8 cellular contexts compared by ENCODE assay signal in the genomic region with DNA sequence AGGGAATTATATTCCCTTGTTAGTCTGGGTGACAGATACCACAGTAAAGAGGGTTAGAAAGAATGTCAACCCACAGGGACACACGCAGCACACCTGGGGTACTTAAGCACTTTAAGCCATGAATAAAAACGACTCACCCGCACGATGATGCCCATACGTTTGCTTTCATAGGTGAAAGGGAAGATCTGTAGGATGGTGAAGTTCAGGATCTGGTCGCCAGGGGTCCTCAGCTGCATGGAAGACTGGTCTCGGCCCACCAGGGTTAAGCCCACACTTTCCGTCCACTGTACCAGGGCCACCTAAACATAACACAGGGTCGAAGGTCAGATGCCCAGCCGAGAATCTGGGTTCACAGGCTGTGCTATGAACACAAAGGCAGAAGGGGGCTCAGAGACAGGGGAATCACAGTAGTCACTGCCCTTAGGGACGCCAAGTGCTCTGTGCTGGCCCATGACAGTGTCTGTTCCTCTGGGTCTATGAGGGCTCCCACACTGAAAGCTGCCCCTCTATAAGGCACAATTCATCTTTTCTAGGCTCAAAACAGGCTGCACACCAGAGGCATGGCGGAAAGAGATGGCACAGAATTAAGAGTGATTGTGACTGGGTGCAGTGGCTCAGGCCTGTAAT.
DNase-seq lines count a peak whose midpoint lies in the region; ATAC-seq, FAIRE-seq and TF ChIP-seq lines count a peak whose summit lies in the region.

No MANE protein-coding gene starts in this region.

- H3K27ac Mint-ChIP-seq in T-helper 2 cell treated with Interferon-gamma antibody and Interleukin-4, amounts not matched to agents 5 μg/mL and 100 μg/mL, for 36 hours, result no peak overlapping the region
- peak overlapping the region in 1 of 6 donors; percentile 41 for H3K27ac Mint-ChIP-seq in immature natural killer cell

- intact Hi-C loops in K562 (cut with micrococcal nuclease), result loop anchor here (1.0 to 5.0 kb wide), 3 partner anchors 63 to 511 kb away; no protein-coding TSS in a partner anchor

- BruUV-seq in K562 (replicated peaks; lab: Mats Ljungman, UMichigan), result no TSS peak

- no peaks in the 10 kb centered on the region for H3K4me1 Mint-ChIP-seq in T-helper 2 cell treated with Interferon-gamma antibody and Interleukin-4, amounts not matched to agents 5 μg/mL and 100 μg/mL, for 36 hours (ENCODE audit: low read depth)
- H3K4me1 Mint-ChIP-seq in immature natural killer cell, result peaks cover 3 to 8% of the 10 kb centered on the region in 2 donors

- FAIRE-seq in K562 (lab: Jason Lieb, UNC), result peak; percentile 94

- DNase-seq in NCI-H2196 (lab: John Stamatoyannopoulos, UW; ENCODE audit: unreplicated experiment) (peak; percentile 12), NCI-H2196 treated with DMSO at 0.1 percent for 48 hours (lab: John Stamatoyannopoulos, UW; ENCODE audit: unreplicated experiment) (no peak), MM.1S (peak; percentile 21), K562 (ENCODE audit: extremely low read depth in 1 of 4, low spot score in 3 of 4) (peak; percentile 68 to 77 (median 74)), immature natural killer cell (peak; percentile 52 to 57 (median 53))
- DNase-seq in T-helper 2 cell treated with Interferon-gamma antibody and Interleukin-4, amounts not matched to agents 5 μg/mL and 100 μg/mL, for 36 hours (ENCODE audit: low spot score), result peak; percentile 38
- DNase-seq in stimulated activated CD4-positive, alpha-beta T cell treated with anti-CD3 and anti-CD28 coated beads, Interleukin-15, amount 100 ng/mL, for 48 hours (ENCODE audit: low read depth in 2 of 2), result peak; percentile 36 to 57

- H3K4me3 ChIP-seq in MM.1S (ENCODE audit: low read length) (no peak overlapping the region), K562 (no peak overlapping the region)

- TF ChIP-seq POLR2A in K562 (conservative IDR thresholded peaks at IDR 0.05), result no peak

- peak; percentile 72 to 83 for TF ChIP-seq RAD21 in K562 (CRISPR knock-in tag; conservative IDR thresholded peaks at IDR 0.05 in 1 of 2, IDR thresholded peaks at IDR 0.05 in 1 of 2)

- no peaks in the 10 kb centered on the region for H3K27me3 Mint-ChIP-seq in T-helper 2 cell treated with Interferon-gamma antibody and Interleukin-4, amounts not matched to agents 5 μg/mL and 100 μg/mL, for 36 hours (ENCODE audit: low read depth)
- H3K27me3 Mint-ChIP-seq in immature natural killer cell (ENCODE audit: low read depth in 3 of 3), result peaks cover 0 to 6% (median 2%) of the 10 kb centered on the region in 3 donors

- H3K4me1 ChIP-seq in MM.1S (ENCODE audit: low read length) (no peaks in the 10 kb centered on the region), K562 (replicated peaks in 1 of 2; ENCODE audit: control insufficient read depth in 2 of 2, insufficient read depth in 2 of 2, low read length in 2 of 2) (peaks cover 0 to 4% of the 10 kb centered on the region in 2 experiments; a peak in 2 of 5 replicates)

- CTCF ChIA-PET in K562 (lab: Yijun Ruan, JAX; ENCODE audit: low intra/inter-chr PET ratio), result interaction anchor here (0.6 kb wide), 2 partner anchors 60 to 319 kb away, joined by 3 to 4 read pairs; no protein-coding TSS in a partner anchor

- H4K20me1 ChIP-seq in MM.1S (ENCODE audit: insufficient read depth, low read length) (no peaks in the 10 kb centered on the region), K562 (replicated peaks; ENCODE audit: control insufficient read depth, insufficient read depth, low read length) (no peaks in the 10 kb centered on the region; the same call in 1 of the 2 replicates)

- H3K9ac ChIP-seq in MM.1S (ENCODE audit: low read length) (no peak overlapping the region), K562 (ENCODE audit: insufficient read depth in 1 of 2, low read depth in 2 of 2, low read length in 2 of 2) (no peak overlapping the region)

- H2AFZ ChIP-seq in MM.1S (ENCODE audit: low read length), result no peak overlapping the region
- 0 out of 2 replicates have a peak overlapping the region, but pooled peaks have one; percentile 10 for H2AFZ ChIP-seq in K562 (ENCODE audit: low read depth, low read length)

- H3K36me3 ChIP-seq in MM.1S (replicated peaks; ENCODE audit: insufficient read depth, low read length) (no peaks in the 10 kb centered on the region), K562 (ENCODE audit: control insufficient read depth, insufficient read depth, low read length) (no peaks in the 10 kb centered on the region)

- H3K27ac ChIP-seq in MM.1S (ENCODE audit: low read length) (no peak overlapping the region), K562 (ENCODE audit: extremely low read depth, low read depth, low read length) (no peak overlapping the region)

- H3K9me3 ChIP-seq in MM.1S (replicated peaks; ENCODE audit: insufficient read depth, low read length), result no peaks in the 10 kb centered on the region
- H3K9me3 ChIP-seq in K562 (replicated peaks; ENCODE audit: control insufficient read depth, insufficient read depth, low read depth, low read length), result no peaks in the 10 kb centered on the region

- no peak for TF ChIP-seq EP300 in K562 (IDR thresholded peaks at IDR 0.05; ENCODE audit: low read length)

- H3K4me2 ChIP-seq in MM.1S (ENCODE audit: low read depth, low read length) (no peak overlapping the region), K562 (ENCODE audit: insufficient read depth, low read length) (no peak overlapping the region)

- no peaks in the 10 kb centered on the region for H3K9me2 ChIP-seq in MM.1S (replicated peaks; ENCODE audit: insufficient read depth, low read length)

- no peaks in the 10 kb centered on the region for H3K9me1 ChIP-seq in K562 (ENCODE audit: control insufficient read depth, insufficient read depth, low read length)

- no peaks in the 10 kb centered on the region for H3F3A ChIP-seq in MM.1S (ENCODE audit: insufficient read depth, low read length)

- peak; percentile 90 for ATAC-seq in K562
- no peak for ATAC-seq in GM21390 (IDR thresholded peaks at IDR 0.05; ENCODE audit: unreplicated experiment)

- H3K27me3 ChIP-seq in MM.1S (replicated peaks; ENCODE audit: insufficient read depth, low read length) (no peaks in the 10 kb centered on the region), K562 (ENCODE audit: control insufficient read depth in 2 of 2, insufficient read depth in 2 of 2, low read length in 2 of 2) (peaks cover 3 to 17% of the 10 kb centered on the region in 2 experiments; a peak in 3 of 5 replicates)

- H3K9me3 Mint-ChIP-seq in T-helper 2 cell treated with Interferon-gamma antibody and Interleukin-4, amounts not matched to agents 5 μg/mL and 100 μg/mL, for 36 hours, result no peaks in the 10 kb centered on the region
- no peaks in the 10 kb centered on the region for H3K9me3 Mint-ChIP-seq in immature natural killer cell

- H3K79me2 ChIP-seq in MM.1S (ENCODE audit: low read length) (no peaks in the 10 kb centered on the region), K562 (ENCODE audit: control insufficient read depth, insufficient read depth, low read length) (no peaks in the 10 kb centered on the region)

- 18% methylated on average over 11 of the region's 12 CpGs for WGBS in K562 (ENCODE audit: insufficient coverage, low coverage, missing lambda C conversion rate)

- in situ Hi-C loops in K562 (cut with MboI), result no loop called here

- POLR2A ChIA-PET in K562 (lab: Yijun Ruan, JAX), result interaction anchor here (0.6 to 0.7 kb wide), 3 partner anchors 154 to 666 kb away, joined by 3 to 4 read pairs (median 4); no protein-coding TSS in a partner anchor

- H3K4me3 Mint-ChIP-seq in T-helper 2 cell treated with Interferon-gamma antibody and Interleukin-4, amounts not matched to agents 5 μg/mL and 100 μg/mL, for 36 hours, result no peak overlapping the region
- no peak overlapping the region for H3K4me3 Mint-ChIP-seq in immature natural killer cell

- H3K36me3 Mint-ChIP-seq in T-helper 2 cell treated with Interferon-gamma antibody and Interleukin-4, amounts not matched to agents 5 μg/mL and 100 μg/mL, for 36 hours (ENCODE audit: low read depth), result no peaks in the 10 kb centered on the region
- peaks cover 3 to 13% (median 6%) of the 10 kb centered on the region in 3 donors for H3K36me3 Mint-ChIP-seq in immature natural killer cell

- TF ChIP-seq CTCF in MM.1S (IDR thresholded peaks at IDR 0.05; ENCODE audit: low read length), result peak; percentile 68
- peak; percentile 78 to 94 (median 86) for TF ChIP-seq CTCF in K562 (IDR thresholded peaks at IDR 0.05 in 2 of 3, conservative IDR thresholded peaks at IDR 0.05 in 1 of 3; ENCODE audit: insufficient read depth in 2 of 3, low read depth in 1 of 3, low read length in 3 of 3)

TF ChIP-seq in K562, 482 proteins besides CTCF, POLR2A, EP300 and RAD21 (continues in another document):
- no peak for TF ChIP-seq ARHGAP35 (IDR thresholded peaks at IDR 0.05; ENCODE audit: partially characterized antibody)
- TF ChIP-seq, protein P1, sequence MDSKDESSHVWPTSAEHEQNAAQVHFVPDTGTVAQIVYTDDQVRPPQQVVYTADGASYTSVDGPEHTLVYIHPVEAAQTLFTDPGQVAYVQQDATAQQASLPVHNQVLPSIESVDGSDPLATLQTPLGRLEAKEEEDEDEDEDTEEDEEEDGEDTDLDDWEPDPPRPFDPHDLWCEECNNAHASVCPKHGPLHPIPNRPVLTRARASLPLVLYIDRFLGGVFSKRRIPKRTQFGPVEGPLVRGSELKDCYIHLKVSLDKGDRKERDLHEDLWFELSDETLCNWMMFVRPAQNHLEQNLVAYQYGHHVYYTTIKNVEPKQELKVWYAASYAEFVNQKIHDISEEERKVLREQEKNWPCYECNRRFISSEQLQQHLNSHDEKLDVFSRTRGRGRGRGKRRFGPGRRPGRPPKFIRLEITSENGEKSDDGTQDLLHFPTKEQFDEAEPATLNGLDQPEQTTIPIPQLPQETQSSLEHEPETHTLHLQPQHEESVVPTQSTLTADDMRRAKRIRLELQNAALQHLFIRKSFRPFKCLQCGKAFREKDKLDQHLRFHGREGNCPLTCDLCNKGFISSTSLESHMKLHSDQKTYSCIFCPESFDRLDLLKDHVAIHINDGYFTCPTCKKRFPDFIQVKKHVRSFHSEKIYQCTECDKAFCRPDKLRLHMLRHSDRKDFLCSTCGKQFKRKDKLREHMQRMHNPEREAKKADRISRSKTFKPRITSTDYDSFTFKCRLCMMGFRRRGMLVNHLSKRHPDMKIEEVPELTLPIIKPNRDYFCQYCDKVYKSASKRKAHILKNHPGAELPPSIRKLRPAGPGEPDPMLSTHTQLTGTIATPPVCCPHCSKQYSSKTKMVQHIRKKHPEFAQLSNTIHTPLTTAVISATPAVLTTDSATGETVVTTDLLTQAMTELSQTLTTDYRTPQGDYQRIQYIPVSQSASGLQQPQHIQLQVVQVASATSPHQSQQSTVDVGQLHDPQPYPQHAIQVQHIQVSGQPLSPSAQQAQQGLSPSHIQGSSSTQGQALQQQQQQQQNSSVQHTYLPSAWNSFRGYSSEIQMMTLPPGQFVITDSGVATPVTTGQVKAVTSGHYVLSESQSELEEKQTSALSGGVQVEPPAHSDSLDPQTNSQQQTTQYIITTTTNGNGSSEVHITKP (IDR thresholded peaks at IDR 0.05; ENCODE audit: partially characterized antibody), result peak; percentile 54
